In genomic region chr12:106138646-106139421, GRCh38 we compare ENCODE assay signal across 8 cellular contexts. TPM values are rescaled to one million over a fixed set of nuclear protein-coding genes. Genes with fewer than 3 reads are reported as not detected.
DNase-seq lines count a peak whose midpoint lies in the region; ATAC-seq, FAIRE-seq and TF ChIP-seq lines count a peak whose summit lies in the region.

NUAK1 (minus strand) TSS chr12:106138954; CDS start chr12:106138653, 301 bp downstream.

- H4K5ac ChIP-seq in H1 (ENCODE audit: insufficient read length, low read depth, low read length), result peak within 1 kb of the TSS; percentile 82

- H3K4me1 ChIP-seq in H1 (replicated peaks in 1 of 4; ENCODE audit: control insufficient read depth in 3 of 4, insufficient read depth in 4 of 4, low read length in 3 of 4), result peaks cover 15 to 45% (median 29%) of the 10 kb centered on the region in 4 experiments
- H3K4me1 ChIP-seq in lower lobe of right lung, result peaks cover 25% of the 10 kb centered on the region
- peaks cover 61% of the 10 kb centered on the region for H3K4me1 ChIP-seq in stomach smooth muscle (ENCODE audit: control insufficient read depth, insufficient read depth, low read length)

- H3K4me2 ChIP-seq in H1 (ENCODE audit: insufficient read depth in 1 of 2, low read depth in 2 of 2, low read length in 2 of 2), result peak within 1 kb of the TSS; percentile 88 to 91

- H3K79me1 ChIP-seq in H1 (ENCODE audit: low read depth, low read length), result peaks cover 7% of the 10 kb centered on the region; the same call in 1 of the 2 replicates

- H2AK5ac ChIP-seq in H1 (ENCODE audit: low read depth, low read length), result 0 out of 2 replicates have a peak within 1 kb of the TSS, but pooled peaks have one; percentile 16

- H3K4me3 ChIP-seq in H1 (ENCODE audit: extremely low read depth in 1 of 4, insufficient read depth in 2 of 4, low read depth in 3 of 4, low read length in 4 of 4) (peak within 1 kb of the TSS; percentile 76 to 80 (median 78)), lower lobe of right lung (peak within 1 kb of the TSS; percentile 71), stomach smooth muscle (ENCODE audit: low read length in 2 of 2) (peak within 1 kb of the TSS; percentile 59 to 85)

- TF ChIP-seq POLR2A in H1 (IDR thresholded peaks at IDR 0.05; ENCODE audit: control extremely low read depth in 1 of 2, low read depth in 2 of 2, low read length in 2 of 2), result no peak; a peak in 1 of 3 replicates

- H3K27me3 ChIP-seq in H1 (replicated peaks in 1 of 4; ENCODE audit: control insufficient read depth in 3 of 4, extremely low read depth in 1 of 4, insufficient read depth in 3 of 4, low read length in 3 of 4), result peaks cover 0 to 7% (median 0%) of the 10 kb centered on the region in 4 experiments; a peak in 1 of 7 replicates
- H3K27me3 ChIP-seq in lower lobe of right lung (ENCODE audit: low read depth), result peaks cover 56% of the 10 kb centered on the region
- no peaks in the 10 kb centered on the region for H3K27me3 ChIP-seq in stomach smooth muscle (ENCODE audit: control insufficient read depth in 1 of 2, insufficient read depth in 2 of 2, low read length in 2 of 2)

- no peak for TF ChIP-seq EP300 in H1 (IDR thresholded peaks at IDR 0.05; ENCODE audit: borderline replicate concordance in 1 of 2, low read depth in 2 of 2, low read length in 2 of 2)

- H3K36me3 ChIP-seq in H1 (ENCODE audit: control insufficient read depth in 2 of 4, insufficient read depth in 4 of 4, low read length in 3 of 4) (no peaks in the 10 kb centered on the region), lower lobe of right lung (no peaks in the 10 kb centered on the region), stomach smooth muscle (ENCODE audit: control insufficient read depth in 2 of 2, insufficient read depth in 2 of 2, low read length in 2 of 2) (no peaks in the 10 kb centered on the region)

- TF ChIP-seq CTCF in H1 (IDR thresholded peaks at IDR 0.05; ENCODE audit: control extremely low read depth in 1 of 3, insufficient read depth in 1 of 3, low read depth in 1 of 3, low read length in 3 of 3) (no peak), lower lobe of right lung (IDR thresholded peaks at IDR 0.05) (no peak)

- FAIRE-seq in HTR-8/SVneo (lab: Jason Lieb, UNC) (peak; percentile 89), H1 (lab: Jason Lieb, UNC) (no peak)

- H2BK120ac ChIP-seq in H1 (replicated peaks; ENCODE audit: low read depth, low read length), result peak within 1 kb of the TSS; percentile 62

- H3K9me3 ChIP-seq in H1 (ENCODE audit: insufficient read depth in 2 of 2, low read depth in 1 of 2, low read length in 1 of 2), result no peaks in the 10 kb centered on the region
- no peaks in the 10 kb centered on the region for H3K9me3 ChIP-seq in lower lobe of right lung
- H3K9me3 ChIP-seq in stomach smooth muscle (ENCODE audit: control insufficient read depth in 2 of 2, low read length in 2 of 2), result no peaks in the 10 kb centered on the region

- H2AFZ ChIP-seq in H1 (ENCODE audit: low read length), result no peak within 1 kb of the TSS

- H4K91ac ChIP-seq in H1 (replicated peaks; ENCODE audit: insufficient read length, low read length), result peak within 1 kb of the TSS; percentile 25

- WGBS in H1 (ENCODE audit: extremely low coverage in 1 of 2, insufficient coverage in 1 of 2, insufficient read length in 1 of 2, insufficient replicate concordance in 2 of 2, low coverage in 1 of 2, low lambda C conversion rate in 2 of 2, missing lambda C conversion rate in 1 of 2), 2 experiments, result 1% methylated on average over 30 of the region's 103 CpGs; no CpG with 5 or more reads in 1 of the 2 experiments

- H3K4ac ChIP-seq in H1 (replicated peaks; ENCODE audit: insufficient read length, low read depth, low read length), result peak within 1 kb of the TSS; percentile 33

- POLR2A ChIA-PET in H1 (lab: Charles Lee; ENCODE audit: partially characterized antibody), result interaction anchor here (0.7 to 3.1 kb wide), 32 partner anchors 9 to 807 kb away, joined by 3 to 27 read pairs (median 4); no protein-coding TSS in a partner anchor

- peaks cover 16% of the 10 kb centered on the region for H3K23me2 ChIP-seq in H1 (ENCODE audit: low read depth, low read length)

- peak within 1 kb of the TSS; percentile 93 for H4K8ac ChIP-seq in H1 (ENCODE audit: extremely low read depth, insufficient read depth, low read length)

- H3K14ac ChIP-seq in H1 (ENCODE audit: insufficient read length), result no peak within 1 kb of the TSS

- CTCF ChIA-PET in H1 (lab: Charles Lee; ENCODE audit: partially characterized antibody), result interaction anchor here (0.6 to 6.5 kb wide), 9 partner anchors 10 to 718 kb away, joined by 3 to 60 read pairs (median 5); no protein-coding TSS in a partner anchor

- peak within 1 kb of the TSS; percentile 50 for H3K56ac ChIP-seq in H1 (replicated peaks; ENCODE audit: insufficient read length, low read depth, low read length)

- H2BK15ac ChIP-seq in H1 (ENCODE audit: low read length), result peak within 1 kb of the TSS; percentile 21; the same call in 1 of the 2 replicates

- peak within 1 kb of the TSS; percentile 93 for H3K18ac ChIP-seq in H1 (ENCODE audit: extremely low read depth, low read length)

- H3K9ac ChIP-seq in H1 (replicated peaks in 1 of 4; ENCODE audit: extremely low read depth in 1 of 4, low read depth in 3 of 4, low read length in 3 of 4) (peak within 1 kb of the TSS; percentile 81 to 94 (median 82)), stomach smooth muscle (ENCODE audit: low read length in 2 of 2) (peak within 1 kb of the TSS; percentile 77 to 91)

- intact Hi-C loops in lower lobe of right lung (cut with DNase I), result loop anchor here (5.0 kb wide), 1 partner anchor 717 kb away; no protein-coding TSS in a partner anchor

- peak within 1 kb of the TSS; percentile 92 for H2BK5ac ChIP-seq in H1 (ENCODE audit: low read depth, low read length)

- H3K27ac ChIP-seq in H1 (ENCODE audit: low read depth, low read length) (peak within 1 kb of the TSS; percentile 88), lower lobe of right lung (peak within 1 kb of the TSS; percentile 88), stomach smooth muscle (ENCODE audit: low read length) (peak within 1 kb of the TSS; percentile 92)

- in situ Hi-C loops in Caki2 (cut with HindIII; ENCODE audit: low pct_unique_long_range_greater_than_20kb, low sequenced_read_pairs), result no loop called here

- H3K79me2 ChIP-seq in H1 (ENCODE audit: control insufficient read depth in 1 of 2, insufficient read depth in 2 of 2, low read length in 2 of 2), result peaks cover 0 to 66% of the 10 kb centered on the region in 2 experiments; a peak in 2 of 4 replicates

- no peak for TF ChIP-seq RAD21 in H1 (IDR thresholded peaks at IDR 0.05 in 1 of 2, conservative IDR thresholded peaks at IDR 0.05 in 1 of 2; ENCODE audit: low read depth in 2 of 2, low read length in 2 of 2)

- H3K23ac ChIP-seq in H1 (ENCODE audit: insufficient read length), result no peak within 1 kb of the TSS

- H2BK20ac ChIP-seq in H1 (ENCODE audit: low read length), result no peak within 1 kb of the TSS

- DNase-seq in Caki2 (ENCODE audit: low read depth), result peak; percentile 72
- DNase-seq in HTR-8/SVneo (ENCODE audit: insufficient read length, low spot score), result peak; percentile 59
- peak; percentile 23 for DNase-seq in T1000 (lab: John Stamatoyannopoulos, UW)
- DNase-seq in H1 (ENCODE audit: low read depth in 1 of 2, low spot score in 2 of 2), result peak in 1 of 2 experiments; percentile 83
- peak; percentile 61 for DNase-seq in lower lobe of right lung
- no peak for DNase-seq in GM19238 (ENCODE audit: insufficient read length, low spot score)

- ATAC-seq in lower lobe of right lung, result peak; percentile 70 to 82
- ATAC-seq in GM21367 (IDR thresholded peaks at IDR 0.05; ENCODE audit: unreplicated experiment), result no peak

- no peaks in the 10 kb centered on the region for H4K20me1 ChIP-seq in H1 (replicated peaks in 1 of 2; ENCODE audit: control insufficient read depth in 1 of 2, insufficient read depth in 2 of 2, low read length in 2 of 2)

- H2BK12ac ChIP-seq in H1 (ENCODE audit: low read depth, low read length), result 0 out of 2 replicates have a peak within 1 kb of the TSS, but pooled peaks have one; percentile 19

TF ChIP-seq in H1, 55 proteins besides CTCF, POLR2A, EP300 and RAD21 (continues in another document):
- TF ChIP-seq KDM4A (IDR thresholded peaks at IDR 0.05; ENCODE audit: low read depth, low read length, severe bottlenecking), result peak; percentile 74
- peak; percentile 12; the same call in 1 of the 2 replicates for TF ChIP-seq POLR2AphosphoS5 (IDR thresholded peaks at IDR 0.05; ENCODE audit: low read depth, low read length)
- TF ChIP-seq SIN3A (conservative IDR thresholded peaks at IDR 0.05 in 1 of 2, IDR thresholded peaks at IDR 0.05 in 1 of 2; ENCODE audit: low read depth in 1 of 2, low read length in 2 of 2), result peak in 1 of 2 experiments; percentile 47; a peak in 1 of 4 replicates
- TF ChIP-seq BACH1 (IDR thresholded peaks at IDR 0.05; ENCODE audit: low read length), result no peak
- TF ChIP-seq TAF7 (optimal IDR thresholded peaks at IDR 0.05; ENCODE audit: borderline replicate concordance, low read depth, low read length), result peak; percentile 44
- peak; percentile 22 for TF ChIP-seq CTBP2 (IDR thresholded peaks at IDR 0.05; ENCODE audit: borderline replicate concordance, insufficient read depth, insufficient read length, low read length)

RNA-seq across cellular contexts. Expression of gene NUAK1, which starts in this region (rescaled TPM):
- total RNA-seq in Caki2 (2014; rRNA removed; shearing (Covaris generic); ENCODE audit: low replicate concordance), result 3.7 and 5.4 TPM in 2 replicates
- 18.2 and 18.9 TPM in 2 replicates for total RNA-seq in H1 (2021; fragmentation: NEBNext Ultra II Directional; extraction: Animal tissue kit (Norgen Biotek cat#: 25700))
- polyA plus RNA-seq in H1 (2011; rRNA removed), result 6.7 and 7.7 TPM in 2 replicates
- 7.7 TPM for polyA plus RNA-seq in H1 (2011; cell fraction: cytosol; rRNA removed)
- 13.5 TPM for polyA plus RNA-seq in H1 (2011; cell fraction: nucleus; rRNA removed)
- polyA plus RNA-seq in H1 (2012, experiment 1 of 2), result 6.6 to 13.0 TPM (median 9.9 TPM) in 4 replicates
- 4.0 TPM for polyA plus RNA-seq in H1 (2012, experiment 2 of 2)
- 6.9 TPM for polyA plus RNA-seq in H1 (2013, experiment 1 of 2)
- polyA plus RNA-seq in H1 (2013, experiment 2 of 2), result 6.9 TPM
- 21.4 and 22.7 TPM in 2 replicates for polyA minus RNA-seq in H1 (2011; rRNA and poly(A)+ RNA removed)
- polyA minus RNA-seq in H1 (2011; cell fraction: cytosol; rRNA and poly(A)+ RNA removed), result 12.1 TPM
- 14.6 TPM for polyA minus RNA-seq in H1 (2011; cell fraction: nucleus; rRNA and poly(A)+ RNA removed)
- total RNA-seq in lower lobe of right lung, result 17.5 TPM
